In the genomic region with DNA sequence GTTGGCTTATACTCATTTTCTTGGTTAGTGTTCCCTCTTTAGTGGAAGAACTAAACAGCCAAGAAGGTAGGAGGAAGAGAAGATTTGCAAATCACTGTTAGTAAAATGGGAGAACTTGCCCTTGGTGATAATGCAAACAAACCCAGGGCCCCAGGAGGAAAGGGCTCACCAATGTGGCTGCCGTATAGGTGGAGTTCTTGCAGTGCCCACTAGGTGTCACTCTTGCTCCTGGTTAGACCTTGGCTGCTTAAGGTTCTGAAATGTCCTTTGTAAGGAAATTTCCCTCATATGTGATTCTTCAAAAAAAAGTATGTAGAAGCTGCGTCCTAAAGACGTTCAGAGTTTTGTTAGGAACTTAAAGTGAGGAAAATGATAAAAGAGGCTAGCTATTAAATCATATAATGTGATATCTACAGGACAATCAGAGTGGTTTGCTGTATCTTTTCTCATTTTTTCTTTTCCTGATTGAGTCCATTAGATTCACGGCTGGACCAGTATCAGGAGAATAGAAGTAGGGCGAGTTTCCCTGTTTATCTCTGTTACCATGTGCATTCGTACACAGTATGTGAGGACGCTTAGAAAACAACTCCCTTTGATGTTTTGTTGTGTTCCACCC, we compare ENCODE assay signal across 8 cellular contexts. TPM values are rescaled to one million over a fixed set of nuclear protein-coding genes. Genes with fewer than 3 reads are reported as not detected.
DNase-seq lines count a peak whose midpoint lies in the region; TF ChIP-seq lines count a peak whose summit lies in the region.

No MANE protein-coding gene starts in this region.

- TF ChIP-seq CTCF in GM20000 (IDR thresholded peaks at IDR 0.05; ENCODE audit: extremely low read depth, missing control alignments), result peak; percentile 95
- TF ChIP-seq CTCF in PC-9 (conservative IDR thresholded peaks at IDR 0.05), result peak; percentile 93
- TF ChIP-seq CTCF in fibroblast of the aortic adventitia (IDR thresholded peaks at IDR 0.05; ENCODE audit: insufficient read depth, low read length), result peak; percentile 95
- peak; percentile 71 to 91 (median 81) for TF ChIP-seq CTCF in thyroid gland (IDR thresholded peaks at IDR 0.05)

- no peaks in the 10 kb centered on the region for H3K79me2 ChIP-seq in PC-9 (ENCODE audit: low read depth)

- H3K4me3 ChIP-seq in PC-9, result no peak overlapping the region
- H3K4me3 ChIP-seq in fibroblast of the aortic adventitia (ENCODE audit: low read depth, low read length), result no peak overlapping the region
- no peak overlapping the region for H3K4me3 ChIP-seq in thyroid gland (replicated peaks in 1 of 3)

- H3K4me1 ChIP-seq in PC-9 (replicated peaks; ENCODE audit: insufficient read depth) (peaks cover 11% of the 10 kb centered on the region; the same call in 1 of the 2 replicates), thyroid gland (peaks cover 5% of the 10 kb centered on the region in 2 donors)

- H3K9me3 ChIP-seq in PC-9 (ENCODE audit: insufficient read depth, low read depth), result no peaks in the 10 kb centered on the region
- H3K9me3 ChIP-seq in thyroid gland, result no peaks in the 10 kb centered on the region

- no peaks in the 10 kb centered on the region for H3K27me3 ChIP-seq in PC-9 (ENCODE audit: insufficient read depth, low read depth)
- no peaks in the 10 kb centered on the region for H3K27me3 ChIP-seq in thyroid gland

- H2AFZ ChIP-seq in PC-9, result no peak overlapping the region

- DNase-seq in DMS114 treated with DMSO at 0.1 percent for 48 hours (lab: John Stamatoyannopoulos, UW; ENCODE audit: unreplicated experiment) (peak; percentile 72), GM20000 (ENCODE audit: low spot score) (peak; percentile 74), HT-29 (ENCODE audit: low spot score) (peak; percentile 82), PC-9 (peak; percentile 39 to 65), fibroblast of the aortic adventitia (ENCODE audit: low read depth) (peak; percentile 83), occipital lobe (lab: John Stamatoyannopoulos, UW) (peak; percentile 23), thyroid gland (peak; percentile 70)
- peak; percentile 77 to 79 for DNase-seq in activated T-cell treated with anti-CD3 and anti-CD28 coated beads, Interleukin-2, amount 50 U/mL, for 48 hours

- no peaks in the 10 kb centered on the region for H3K9me2 ChIP-seq in PC-9 (ENCODE audit: insufficient read depth)

- H3K36me3 ChIP-seq in PC-9 (ENCODE audit: low read depth), result peaks cover 6% of the 10 kb centered on the region; the same call in 1 of the 2 replicates
- H3K36me3 ChIP-seq in thyroid gland, result peaks cover 8 to 16% of the 10 kb centered on the region in 2 donors

- no peak for TF ChIP-seq POLR2A in thyroid gland (IDR thresholded peaks at IDR 0.05)

- no TSS peak for BruUV-seq in PC-9 (replicated peaks; lab: Mats Ljungman, UMichigan)

- intact Hi-C loops in PC-9 (cut with micrococcal nuclease; ENCODE audit: unreplicated experiment), result loop anchor here (5.0 to 10.0 kb wide), 2 partner anchors 48 to 135 kb away; a partner anchor contains a TSS
- intact Hi-C loops in thyroid gland (cut with DNase I), result no loop called here

- H3F3A ChIP-seq in PC-9 (ENCODE audit: insufficient read depth, low read depth), result no peaks in the 10 kb centered on the region

- CTCF ChIA-PET in PC-9 (lab: Charles Lee), result interaction anchor here (0.6 to 1.4 kb wide), 2 partner anchors 9 to 48 kb away, joined by 3 to 4 read pairs; no protein-coding TSS in a partner anchor

- WGBS in thyroid gland, 2 donors, result 47 to 49% methylated on average over 7 of the region's 7 CpGs

- H3K27ac ChIP-seq in PC-9, result no peak overlapping the region
- no peak overlapping the region for H3K27ac ChIP-seq in thyroid gland

- H3K4me2 ChIP-seq in PC-9, result no peak overlapping the region

- POLR2A ChIA-PET in PC-9 (lab: Charles Lee; ENCODE audit: unreplicated experiment), result no interaction called here

- 0 out of 2 replicates have a peak, but pooled peaks cover 3% of the 10 kb centered on the region for H4K20me1 ChIP-seq in PC-9 (ENCODE audit: insufficient read depth)

RNA-seq across cellular contexts. Expression of a gene that starts 48.6 kb away (rescaled TPM):
- 12.5 and 15.7 TPM in 2 replicates for total RNA-seq in HT-29 (2014; rRNA removed; shearing (Covaris generic))
- total RNA-seq in PC-9 (2021) (20.5 and 21.3 TPM in 2 replicates), fibroblast of the aortic adventitia (ENCODE audit: low replicate concordance) (7.6 and 24.1 TPM in 2 replicates), occipital lobe (10.5 TPM), thyroid gland (10 to 100 TPM in 1 of 4 donors, 1 to 10 TPM in 3; 4.2 to 10.0 (median 7.6) TPM)

Comparison
In these comparisons a context has a peak if more than half of its experiments do, and no peak if none do; other contexts are left out.
1. DNase-seq: peak in every context shown above with its lines; median percentile 83 in fibroblast of the aortic adventitia; 82 in HT-29; 78 in activated T-cell treated with anti-CD3 and anti-CD28 coated beads, Interleukin-2, amount 50 U/mL, for 48 hours; 74 in GM20000; 72 in DMS114 treated with DMSO at 0.1 percent for 48 hours; 70 in thyroid gland; 52 in PC-9; 23 in occipital lobe.